ENCODE assay signal across 1 cellular context in the genomic region with DNA sequence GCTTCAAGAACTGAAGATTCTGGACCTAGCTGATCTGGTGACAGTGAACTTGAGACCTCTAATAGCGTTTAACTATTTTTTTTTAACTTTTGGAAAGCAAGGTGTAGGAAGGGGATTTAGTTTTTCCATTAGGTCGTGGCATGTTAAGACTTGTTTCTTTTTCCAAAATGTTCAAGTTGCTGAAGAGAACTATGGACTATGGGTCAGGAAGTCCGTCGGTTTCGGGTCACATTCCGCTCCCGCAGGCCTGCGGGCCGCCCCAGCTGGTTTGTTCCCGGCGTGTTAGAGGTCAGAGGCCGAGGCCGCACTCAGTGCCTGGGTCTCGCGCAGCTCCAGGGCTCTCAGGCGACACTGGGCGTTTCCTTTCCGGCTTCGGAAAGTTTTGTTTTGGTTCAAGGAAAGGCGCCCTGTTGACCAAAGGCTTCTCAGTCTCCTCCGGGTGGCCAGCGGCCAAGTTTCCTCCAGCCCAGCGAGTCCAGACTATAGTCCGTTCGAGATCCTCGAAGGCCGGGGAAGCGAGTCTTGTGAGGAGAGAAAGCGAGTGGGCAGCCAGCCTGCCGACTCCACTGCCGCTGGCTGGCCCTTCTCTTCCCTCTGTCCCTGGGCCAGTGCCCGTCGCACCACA.
TF ChIP-seq lines count a peak whose summit lies in the region.

No MANE protein-coding gene starts in this region.

TF ChIP-seq in HepG2, 621 proteins besides CTCF, POLR2A, EP300 and RAD21 (continued from another document):
- TF ChIP-seq MXD1 (CRISPR knock-in tag; IDR thresholded peaks at IDR 0.05) (peak; percentile 17; the same call in 1 of the 2 replicates), HOXA3 (CRISPR knock-in tag; IDR thresholded peaks at IDR 0.05) (no peak), ZNF121 (CRISPR knock-in tag; IDR thresholded peaks at IDR 0.05) (no peak; the same call in 1 of the 2 replicates), ZNF556 (CRISPR knock-in tag; IDR thresholded peaks at IDR 0.05; ENCODE audit: borderline replicate concordance) (peak; percentile 55; the same call in 1 of the 2 replicates), HOXA7 (CRISPR knock-in tag; IDR thresholded peaks at IDR 0.05) (no peak), GFI1 (CRISPR knock-in tag; IDR thresholded peaks at IDR 0.05; ENCODE audit: borderline replicate concordance) (peak; percentile 4; the same call in 1 of the 2 replicates), SRSF4 (IDR thresholded peaks at IDR 0.05; ENCODE audit: low read depth, low read length, poor library complexity, severe bottlenecking) (no peak)
